In genomic region chr7:1530946-1531262, GRCh38 we compare ENCODE assay signal across 9 cellular contexts. TPM values are rescaled to one million over a fixed set of nuclear protein-coding genes. Genes with fewer than 3 reads are reported as not detected.
DNase-seq lines count a peak whose midpoint lies in the region; ATAC-seq and TF ChIP-seq lines count a peak whose summit lies in the region.
"Had no signal": no experiment of that assay in that cellular context is flagged by ENCODE, and none has a peak within 500 bp of the region (broad histone marks: within the 10 kb centered on the region; RNA-seq: fewer than 3 reads in every experiment).

No MANE protein-coding gene starts in this region.

- H3K27me3 ChIP-seq in colonic mucosa (no peaks in the 10 kb centered on the region), prostate gland (replicated peaks; ENCODE audit: insufficient read depth) (no peaks in the 10 kb centered on the region), SJCRH30 (no peaks in the 10 kb centered on the region)

- TF ChIP-seq CTCF in colonic mucosa (IDR thresholded peaks at IDR 0.05) (no peak), prostate gland (IDR thresholded peaks at IDR 0.05) (no peak)

- H3K9me3 ChIP-seq in colonic mucosa, result no peaks in the 10 kb centered on the region
- no peaks in the 10 kb centered on the region for H3K9me3 ChIP-seq in prostate gland
- no peaks in the 10 kb centered on the region for H3K9me3 ChIP-seq in SJCRH30 (replicated peaks)

- H3K36me3 ChIP-seq in colonic mucosa, result no peaks in the 10 kb centered on the region
- no peaks in the 10 kb centered on the region for H3K36me3 ChIP-seq in prostate gland
- H3K36me3 ChIP-seq in SJCRH30, result no peaks in the 10 kb centered on the region

- no peak for TF ChIP-seq POLR2A in prostate gland (IDR thresholded peaks at IDR 0.05)

- H3K9ac ChIP-seq in colonic mucosa (ENCODE audit: low read depth in 2 of 2, low read length in 2 of 2), result peak overlapping the region in 1 of 2 donors; percentile 77

- H3K27ac ChIP-seq in colonic mucosa (peak overlapping the region; percentile 100), prostate gland (peak overlapping the region; percentile 99), SJCRH30 (no peak overlapping the region)

- 2% methylated on average over 11 of the region's 45 CpGs for WGBS in prostate gland

- in situ Hi-C loops in KBM-7 (cut with MboI; ENCODE audit: low pct_unique_long_range_greater_than_20kb, low sequenced_read_pairs), result no loop called here

- DNase-seq in colonic mucosa, result no peak
- DNase-seq in prostate gland (ENCODE audit: low spot score), result no peak
- DNase-seq in KBM-7, result no peak
- DNase-seq in SJCRH30, result no peak
- no peak for DNase-seq in head of caudate nucleus

- ATAC-seq in GM18502 (IDR thresholded peaks at IDR 0.05; ENCODE audit: poor library complexity, unreplicated experiment), result peak; percentile 22
- ATAC-seq in HG03045 (IDR thresholded peaks at IDR 0.05; ENCODE audit: unreplicated experiment), result peak; percentile 23
- no peak for ATAC-seq in HG02571 (IDR thresholded peaks at IDR 0.05; ENCODE audit: unreplicated experiment)

- H3K4me1 ChIP-seq in colonic mucosa (peaks cover 12% of the 10 kb centered on the region), prostate gland (replicated peaks) (peaks cover 13% of the 10 kb centered on the region), SJCRH30 (peaks cover 11% of the 10 kb centered on the region; the same call in 1 of the 2 replicates)

- intact Hi-C loops in colonic mucosa (cut with DNase I) (no loop called here), prostate gland (cut with DNase I) (no loop called here), head of caudate nucleus (cut with DNase I) (no loop called here)

- H3K4me3 ChIP-seq in colonic mucosa, result peak overlapping the region; percentile 52
- peak overlapping the region; percentile 49 to 68 for H3K4me3 ChIP-seq in prostate gland
- H3K4me3 ChIP-seq in SJCRH30, result no peak overlapping the region

RNA-seq across cellular contexts. Expression of gene MAFK, which starts 0.4 kb away (rescaled TPM):
- total RNA-seq in colonic mucosa, result 10 to 100 TPM; 30.7 to 42.4 TPM
- 10 to 100 TPM; 29.1 to 50.6 TPM for total RNA-seq in prostate gland
- total RNA-seq in SJCRH30 (2014; rRNA removed; shearing (Covaris generic)), result 0.86 and 1.6 TPM in 2 replicates

RNA-seq across cellular contexts. Expression of gene TMEM184A, which starts 25.1 kb away (rescaled TPM):
- 10 to 100 TPM; 35.8 to 54.3 TPM for total RNA-seq in colonic mucosa
- total RNA-seq in prostate gland, result 10 to 100 TPM; 15.4 to 59.2 TPM
- not detected in 2 replicates for total RNA-seq in SJCRH30 (2014; rRNA removed; shearing (Covaris generic))
- total RNA-seq: T-helper 1 cell treated with Interleukin-12 subunit alpha and Interleukin-12 subunit beta and Interleukin-4 antibody, amounts not matched to agents 30 ng/mL and 1 ng/mL, for 36 hours had no signal

RNA-seq across cellular contexts. Expression of gene INTS1, which starts 26.7 kb away (rescaled TPM):
- total RNA-seq in colonic mucosa (100 to 1,000 TPM in 1 of 2 donors, 10 to 100 TPM in 1; 61.0 to 141 TPM), prostate gland (100 to 1,000 TPM in 1 of 2 donors, 10 to 100 TPM in 1; 64.9 to 146 TPM)
- 25.1 and 27.7 TPM in 2 replicates for total RNA-seq in SJCRH30 (2014; rRNA removed; shearing (Covaris generic))

RNA-seq across cellular contexts. Expression of gene PSMG3, which starts 38.9 kb away (rescaled TPM):
- total RNA-seq in colonic mucosa (10 to 100 TPM; 28.7 to 45.8 TPM), prostate gland (10 to 100 TPM; 50.0 to 51.6 TPM)
- 22.5 and 28.9 TPM in 2 replicates for total RNA-seq in SJCRH30 (2014; rRNA removed; shearing (Covaris generic))

Comparison
In these comparisons a context has a peak if more than half of its experiments do, and no peak if none do; other contexts are left out.
1. RNA of gene MAFK, which starts 0.4 kb away (total RNA-seq): 29.1 to 50.6 TPM in prostate gland and 30.7 to 42.4 TPM in colonic mucosa; 0.86 to 1.6 TPM in SJCRH30; every median in the first group is over 10 times any median in the second.
2. RNA of gene TMEM184A, which starts 25.1 kb away (total RNA-seq): 15.4 to 59.2 TPM in prostate gland and 35.8 to 54.3 TPM in colonic mucosa; not detected in SJCRH30; every median in the first group is over 10 times any median in the second.